In genomic region chr4:120691536-120691935, GRCh38 we compare ENCODE assay signal across 18 cellular contexts.
"Had no signal": no experiment of that assay in that cellular context is flagged by ENCODE, and none has a peak within 500 bp of the region (broad histone marks: within the 10 kb centered on the region; RNA-seq: fewer than 3 reads in every experiment).

No MANE protein-coding gene starts in this region.

- H3K9me3 ChIP-seq: esophagus muscularis mucosa, heart left ventricle, mucosa of descending colon, neutrophil, psoas muscle had no signal

- H3K27ac ChIP-seq: coronary artery, epithelial cell of prostate, esophagus muscularis mucosa, heart left ventricle, neutrophil, psoas muscle, skin epidermis had no signal

- H3K36me3 ChIP-seq: esophagus muscularis mucosa, heart left ventricle, neutrophil had no signal

- H3K4me1 ChIP-seq: psoas muscle had no signal

- H3K4me3 ChIP-seq: coronary artery, esophagus muscularis mucosa, heart left ventricle, mucosa of descending colon, psoas muscle, skin epidermis had no signal

- H3K27me3 ChIP-seq: esophagus muscularis mucosa, heart left ventricle, neutrophil had no signal

- DNase-seq: effector memory CD8-positive, alpha-beta T cell; heart left ventricle; hippocampal formation; islet precursor cell; mammary epithelial cell; mucosa of descending colon; naive thymus-derived CD8-positive, alpha-beta T cell; psoas muscle; stimulated activated CD4-positive, alpha-beta T cell treated with anti-CD3 and anti-CD28 coated beads, Interleukin-12 subunit alpha, Interleukin-12 subunit beta, amount 100 ng/mL, for 4 hours; stimulated activated naive CD4-positive, alpha-beta T cell treated with Interleukin-2 at 50 U/mL for 16 hours; trophoblast cell had no signal

- ATAC-seq: effector memory CD8-positive, alpha-beta T cell; heart left ventricle; left lobe of liver; mucosa of descending colon; naive thymus-derived CD8-positive, alpha-beta T cell; psoas muscle; sciatic nerve had no signal
